In the genomic region with DNA sequence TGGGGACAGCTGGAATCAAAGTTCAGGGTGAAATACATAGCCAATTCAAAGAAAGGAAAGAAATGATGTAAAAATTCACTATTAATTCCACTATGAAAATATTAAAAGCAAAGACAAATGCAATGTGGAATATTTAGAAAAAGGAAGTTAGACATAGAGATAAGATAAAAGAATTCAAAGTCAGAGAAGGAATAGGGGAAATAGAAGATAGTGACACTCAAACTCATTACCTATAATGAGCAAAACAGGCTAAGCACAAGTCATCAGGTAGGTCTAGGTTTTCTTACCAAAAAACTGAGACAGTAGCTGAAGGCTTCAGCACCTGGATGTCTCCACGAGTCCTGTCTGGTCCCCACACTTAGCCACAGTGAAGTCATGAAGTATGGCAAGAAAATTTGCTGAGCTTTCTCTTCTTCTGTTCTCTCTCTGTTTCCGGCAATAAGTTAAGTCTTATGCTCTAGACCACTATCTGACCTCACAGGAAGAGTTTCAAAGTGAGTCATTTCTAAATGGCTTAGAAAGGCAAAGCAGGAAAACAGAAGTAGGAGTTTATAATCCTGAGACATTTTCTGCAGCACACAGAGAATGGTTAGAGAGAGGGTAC, we compare ENCODE assay signal across 8 cellular contexts. TPM values are rescaled to one million over a fixed set of nuclear protein-coding genes. Genes with fewer than 3 reads are reported as not detected.
DNase-seq lines count a peak whose midpoint lies in the region; ATAC-seq and TF ChIP-seq lines count a peak whose summit lies in the region.

C3AR1 (minus strand) TSS at position 369 of the 604 bp plus-strand sequence. CDS start 6,174 bp downstream, outside the sequence.

- ATAC-seq in GM18498 (IDR thresholded peaks at IDR 0.05; ENCODE audit: unreplicated experiment): peak; percentile 58
- peak; percentile 75 for ATAC-seq in HG03139 (IDR thresholded peaks at IDR 0.05; ENCODE audit: unreplicated experiment)
- ATAC-seq in GM19324 (IDR thresholded peaks at IDR 0.05; ENCODE audit: low FRiP score, unreplicated experiment): no peak

- H3K4me1 ChIP-seq in mucosa of rectum (ENCODE audit: control insufficient read depth in 2 of 2, insufficient read depth in 2 of 2, low read length in 2 of 2): no peaks in the 10 kb centered on the region

- H3K36me3 ChIP-seq in mucosa of rectum (ENCODE audit: control insufficient read depth in 2 of 2, insufficient read depth in 2 of 2, low read length in 2 of 2) (no peaks in the 10 kb centered on the region), MG63 (no peaks in the 10 kb centered on the region)

- H3K27me3 ChIP-seq in mucosa of rectum (ENCODE audit: control insufficient read depth in 2 of 2, insufficient read depth in 2 of 2, low read length in 2 of 2) (no peaks in the 10 kb centered on the region), MG63 (no peaks in the 10 kb centered on the region)

- TF ChIP-seq CTCF in coronary artery (IDR thresholded peaks at IDR 0.05): no peak

- peak in 3 of 5 experiments; percentile 26 to 83 (median 77) for DNase-seq in T-helper 2 cell
- DNase-seq in coronary artery (ENCODE audit: low spot score): no peak
- no peak for DNase-seq in NCI-H2196 treated with DMSO at 0.1 percent for 48 hours (lab: John Stamatoyannopoulos, UW; ENCODE audit: unreplicated experiment)
- DNase-seq in MG63: no peak

- H3K27ac ChIP-seq in coronary artery (peak within 1 kb of the TSS in 1 of 2 donors; percentile 55), mucosa of rectum (ENCODE audit: low read depth in 2 of 2, low read length in 2 of 2) (peak within 1 kb of the TSS; percentile 63 to 67)

- H3K9ac ChIP-seq in mucosa of rectum (ENCODE audit: low read depth in 1 of 2, low read length in 2 of 2): peak within 1 kb of the TSS; percentile 24

- peak within 1 kb of the TSS; percentile 32 for H3K4me3 ChIP-seq in coronary artery
- peak within 1 kb of the TSS in 1 of 2 donors; percentile 65 for H3K4me3 ChIP-seq in mucosa of rectum (ENCODE audit: low read length in 2 of 2)
- no peak within 1 kb of the TSS for H3K4me3 ChIP-seq in MG63

- no peaks in the 10 kb centered on the region for H3K9me3 ChIP-seq in mucosa of rectum (ENCODE audit: control insufficient read depth in 2 of 2, low read length in 2 of 2)
- no peaks in the 10 kb centered on the region for H3K9me3 ChIP-seq in MG63

RNA-seq across cellular contexts. Expression of gene C3AR1, which starts in this region (rescaled TPM):
- total RNA-seq in MG63 (2014; rRNA removed; shearing (Covaris generic); ENCODE audit: low replicate concordance): not detected in 2 replicates

Comparison
In these comparisons a context has a peak if more than half of its experiments do, and no peak if none do; other contexts are left out.
1. DNase-seq: peak in T-helper 2 cell (3 of 5); none in coronary artery (single experiment), NCI-H2196 treated with DMSO at 0.1 percent for 48 hours (single experiment) and MG63 (single experiment).